In genomic region chr2:96960271-96960955, GRCh38 we compare ENCODE assay signal across 8 cellular contexts. TPM values are rescaled to one million over a fixed set of nuclear protein-coding genes. Genes with fewer than 3 reads are reported as not detected.
DNase-seq lines count a peak whose midpoint lies in the region; ATAC-seq and TF ChIP-seq lines count a peak whose summit lies in the region.

No MANE protein-coding gene starts in this region.

- H3K36me3 ChIP-seq in KMS-11 (ENCODE audit: insufficient read depth), result no peaks in the 10 kb centered on the region
- no peaks in the 10 kb centered on the region for H3K36me3 ChIP-seq in naive thymus-derived CD4-positive, alpha-beta T cell (ENCODE audit: control insufficient read depth in 2 of 3, insufficient read depth in 3 of 3, low read length in 3 of 3)

- H3K27ac Mint-ChIP-seq in naive thymus-derived CD4-positive, alpha-beta T cell, result peak overlapping the region; percentile 55 to 99 (median 92)
- peak overlapping the region; percentile 45 for H3K27ac Mint-ChIP-seq in stimulated activated effector memory CD8-positive, alpha-beta T cell treated with anti-CD3 and anti-CD28 coated beads, Interleukin-12 subunit alpha, Interleukin-12 subunit beta, amount 100 ng/mL, for 72 hours

- H3K4me1 ChIP-seq in KMS-11 (ENCODE audit: low read depth, poor library complexity, severe bottlenecking), result no peaks in the 10 kb centered on the region
- peaks cover 42 to 47% of the 10 kb centered on the region in 2 donors for H3K4me1 ChIP-seq in naive thymus-derived CD4-positive, alpha-beta T cell (ENCODE audit: control insufficient read depth in 2 of 2, insufficient read depth in 2 of 2, low read length in 2 of 2)

- no peak for TF ChIP-seq POLR2A in erythroblast (IDR thresholded peaks at IDR 0.05; ENCODE audit: low read length)

- H3K4me3 ChIP-seq in AG10803 (ENCODE audit: low read length) (no peak overlapping the region), KMS-11 (IDR thresholded peaks at IDR 0.05; ENCODE audit: insufficient read depth, low read depth, low read length) (no peak overlapping the region)
- H3K4me3 ChIP-seq in naive thymus-derived CD4-positive, alpha-beta T cell (ENCODE audit: low read length), result no peak overlapping the region

- no peak overlapping the region for H3K27ac ChIP-seq in KMS-11
- H3K27ac ChIP-seq in naive thymus-derived CD4-positive, alpha-beta T cell (ENCODE audit: low read depth, low read length), result no peak overlapping the region

- peaks cover 36 to 58% (median 53%) of the 10 kb centered on the region in 7 donors for H3K4me1 Mint-ChIP-seq in naive thymus-derived CD4-positive, alpha-beta T cell
- peaks cover 39% of the 10 kb centered on the region for H3K4me1 Mint-ChIP-seq in stimulated activated effector memory CD8-positive, alpha-beta T cell treated with anti-CD3 and anti-CD28 coated beads, Interleukin-12 subunit alpha, Interleukin-12 subunit beta, amount 100 ng/mL, for 72 hours

- peaks cover 0 to 2% (median 0%) of the 10 kb centered on the region in 5 donors for H3K27me3 Mint-ChIP-seq in naive thymus-derived CD4-positive, alpha-beta T cell

- intact Hi-C loops in naive thymus-derived CD4-positive, alpha-beta T cell (cut with micrococcal nuclease), result loop anchor here (1.0 to 10.0 kb wide), 10 partner anchors 9 to 813 kb away; partner anchors contain the start of genes ANKRD39 (in 2 of the 2), KANSL3 (in 2 of the 2), CIAO1 (in 1 of the 2) and CNNM3 (in 1 of the 2)

- H3K36me3 Mint-ChIP-seq in naive thymus-derived CD4-positive, alpha-beta T cell, result no peaks in the 10 kb centered on the region
- H3K36me3 Mint-ChIP-seq in stimulated activated effector memory CD8-positive, alpha-beta T cell treated with anti-CD3 and anti-CD28 coated beads, Interleukin-12 subunit alpha, Interleukin-12 subunit beta, amount 100 ng/mL, for 72 hours, result no peaks in the 10 kb centered on the region

- TF ChIP-seq CTCF in AG10803 (conservative IDR thresholded peaks at IDR 0.05; ENCODE audit: low read length), result peak; percentile 82
- TF ChIP-seq CTCF in KMS-11 (conservative IDR thresholded peaks at IDR 0.05; ENCODE audit: low read depth, low read length), result peak; percentile 91

- CTCF ChIA-PET in naive thymus-derived CD4-positive, alpha-beta T cell (lab: Charles Lee), result interaction anchor here (0.6 to 3.5 kb wide), 10 partner anchors 9 to 430 kb away, joined by 3 to 58 read pairs (median 4); partner anchors contain the start of gene ANKRD39

- DNase-seq in AG10803 (ENCODE audit: low read depth) (peak; percentile 76), GM19240 (ENCODE audit: insufficient read length, low spot score) (peak; percentile 75), OCI-M1 (lab: John Stamatoyannopoulos, UW) (peak; percentile 88), activated T-cell treated with anti-CD3 and anti-CD28 coated beads for 4 hours (peak; percentile 80), erythroblast (lab: John Stamatoyannopoulos, UW) (peak; percentile 88 to 92)
- DNase-seq in naive thymus-derived CD4-positive, alpha-beta T cell, result peak; percentile 58 to 87 (median 75)
- DNase-seq in stimulated activated effector memory CD8-positive, alpha-beta T cell treated with anti-CD3 and anti-CD28 coated beads, Interleukin-12 subunit alpha, Interleukin-12 subunit beta, amount 100 ng/mL, for 72 hours (ENCODE audit: low spot score in 2 of 2), result peak; percentile 89 to 92

- no peak overlapping the region for H3K9ac ChIP-seq in KMS-11

- no peaks in the 10 kb centered on the region for H3K9me3 ChIP-seq in naive thymus-derived CD4-positive, alpha-beta T cell (ENCODE audit: control insufficient read depth in 2 of 3, low read length in 3 of 3)

- H3K4me2 ChIP-seq in KMS-11, result no peak overlapping the region

- H3K9me3 Mint-ChIP-seq in naive thymus-derived CD4-positive, alpha-beta T cell, result peaks cover 0 to 6% (median 0%) of the 10 kb centered on the region in 11 donors
- H3K9me3 Mint-ChIP-seq in stimulated activated effector memory CD8-positive, alpha-beta T cell treated with anti-CD3 and anti-CD28 coated beads, Interleukin-12 subunit alpha, Interleukin-12 subunit beta, amount 100 ng/mL, for 72 hours, result no peaks in the 10 kb centered on the region

- H4K20me1 ChIP-seq in KMS-11 (ENCODE audit: insufficient read depth), result no peaks in the 10 kb centered on the region

- POLR2A ChIA-PET in naive thymus-derived CD4-positive, alpha-beta T cell (lab: Charles Lee), result interaction anchor here (0.8 to 3.5 kb wide), 9 partner anchors 10 to 423 kb away, joined by 3 to 50 read pairs (median 4); partner anchors contain the start of genes ANKRD39 and ARID5A

- H3K27me3 ChIP-seq in KMS-11 (ENCODE audit: insufficient read depth, low read depth), result no peaks in the 10 kb centered on the region
- H3K27me3 ChIP-seq in naive thymus-derived CD4-positive, alpha-beta T cell (ENCODE audit: control insufficient read depth in 2 of 2, insufficient read depth in 2 of 2, low read length in 2 of 2), result no peaks in the 10 kb centered on the region

- no peaks in the 10 kb centered on the region for H3K79me2 ChIP-seq in KMS-11 (ENCODE audit: insufficient read depth, low read depth)

- no peak overlapping the region for H2AFZ ChIP-seq in KMS-11 (ENCODE audit: low read depth)

- peak; percentile 50 for ATAC-seq in naive thymus-derived CD4-positive, alpha-beta T cell
- peak; percentile 92 for ATAC-seq in stimulated activated effector memory CD8-positive, alpha-beta T cell treated with anti-CD3 and anti-CD28 coated beads, Interleukin-12 subunit alpha, Interleukin-12 subunit beta, amount 100 ng/mL, for 72 hours

- H3K4me3 Mint-ChIP-seq in naive thymus-derived CD4-positive, alpha-beta T cell, result peak overlapping the region; percentile 37 to 83 (median 64)
- peak overlapping the region; percentile 15 for H3K4me3 Mint-ChIP-seq in stimulated activated effector memory CD8-positive, alpha-beta T cell treated with anti-CD3 and anti-CD28 coated beads, Interleukin-12 subunit alpha, Interleukin-12 subunit beta, amount 100 ng/mL, for 72 hours

RNA-seq across cellular contexts. Expression of gene FAM178B, which starts 26.0 kb away (rescaled TPM):
- 1 to 10 TPM in 2 of 5 experiments, under 1 TPM in 2, not detected in 1; 0.97 to 2.1 (median 1.1) TPM for total RNA-seq in naive thymus-derived CD4-positive, alpha-beta T cell
- under 1 TPM; 0.49 to 0.97 TPM for polyA plus RNA-seq in naive thymus-derived CD4-positive, alpha-beta T cell
